Comparison of ENCODE assay signal across 9 cellular contexts in the genomic region with DNA sequence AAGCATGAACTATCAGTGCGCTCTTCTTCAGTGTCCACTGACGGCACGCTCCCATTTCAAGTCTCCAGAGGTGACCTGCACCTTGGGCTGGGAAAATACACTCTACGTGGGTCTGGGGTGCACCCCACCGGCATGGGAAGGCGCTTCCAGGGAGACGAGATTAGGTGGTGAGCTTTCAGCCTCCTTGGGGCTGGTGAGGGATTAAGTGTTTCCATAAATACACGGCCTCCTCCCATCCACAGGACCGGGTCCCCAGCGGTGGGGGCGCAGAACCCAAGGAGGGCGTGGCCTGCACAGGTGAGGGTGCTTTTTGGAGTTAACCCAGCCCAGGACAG. TPM values are rescaled to one million over a fixed set of nuclear protein-coding genes. Genes with fewer than 3 reads are reported as not detected.
DNase-seq lines count a peak whose midpoint lies in the region; ATAC-seq, FAIRE-seq and TF ChIP-seq lines count a peak whose summit lies in the region.
"Had no signal": no experiment of that assay in that cellular context is flagged by ENCODE, and none has a peak within 500 bp of the region (broad histone marks: within the 10 kb centered on the region; RNA-seq: fewer than 3 reads in every experiment).

No MANE protein-coding gene starts in this region.

- no peaks in the 10 kb centered on the region for H3K9me3 Mint-ChIP-seq in naive B cell
- H3K9me3 Mint-ChIP-seq: activated CD4-positive, alpha-beta T cell treated with anti-CD3 and anti-CD28 coated beads, Interleukin-2, amount 10 ng/mL, durations not matched to agents 24 days and 14 days had no signal

- no peak for FAIRE-seq in D721Med (lab: Jason Lieb, UNC)
- FAIRE-seq in urothelium cell line (lab: Jason Lieb, UNC) = no peak

- no peaks in the 10 kb centered on the region for H3K36me3 ChIP-seq in HEK293 (ENCODE audit: control insufficient read depth in 2 of 2, insufficient read depth in 1 of 2, low read length in 2 of 2)

- H3K4me3 Mint-ChIP-seq in naive B cell = peak overlapping the region; percentile 94 to 99 (median 96)

- no peaks in the 10 kb centered on the region for H3K36me3 Mint-ChIP-seq in naive B cell

- H3K4me3 ChIP-seq in AG04449 (ENCODE audit: low read depth, low read length) (peak overlapping the region; percentile 61), HEK293 (ENCODE audit: low read depth, low read length) (no peak overlapping the region), cardiac fibroblast (replicated peaks in 1 of 2; ENCODE audit: low read depth in 2 of 2, low read length in 2 of 2) (peak overlapping the region; percentile 59 to 62)

- H3K27ac ChIP-seq in HEK293 (ENCODE audit: extremely low read depth, low read depth, low read length) = no peak overlapping the region

- no peak for TF ChIP-seq CTCF in AG04449 (IDR thresholded peaks at IDR 0.05; ENCODE audit: insufficient read depth, low read length, missing control alignments)
- no peak for TF ChIP-seq CTCF in HEK293 (tag by site-specific recombination; IDR thresholded peaks at IDR 0.05)
- no peak for TF ChIP-seq CTCF in cardiac fibroblast (IDR thresholded peaks at IDR 0.05; ENCODE audit: low read depth, low read length)
- no peak for TF ChIP-seq CTCF in D721Med (IDR thresholded peaks at IDR 0.05; ENCODE audit: insufficient read depth, missing control alignments)

- peaks cover 55 to 80% (median 70%) of the 10 kb centered on the region in 3 donors for H3K4me1 Mint-ChIP-seq in naive B cell

- no peaks in the 10 kb centered on the region for H3K9me3 ChIP-seq in HEK293 (ENCODE audit: control insufficient read depth, insufficient read depth, low read depth, low read length)

- POLR2A ChIA-PET in AG04449 (lab: Yijun Ruan, JAX) = interaction anchor here (0.8 kb wide), 1 partner anchor 51 kb away, joined by 3 read pairs; no protein-coding TSS in a partner anchor
- POLR2A ChIA-PET in HEK293 (lab: Yijun Ruan, JAX) = no interaction called here

- no peaks in the 10 kb centered on the region for H3K27me3 Mint-ChIP-seq in naive B cell

- no peak for DNase-seq in AG04449 (ENCODE audit: low read depth, low spot score)
- no peak for DNase-seq in cardiac fibroblast (ENCODE audit: low read depth in 2 of 2)
- no peak for DNase-seq in naive B cell
- DNase-seq in D721Med (ENCODE audit: insufficient read length, low spot score) = no peak
- DNase-seq in GM19238 (ENCODE audit: insufficient read length, low spot score) = no peak
- no peak for DNase-seq in urothelium cell line (ENCODE audit: low spot score)
- DNase-seq: activated CD4-positive, alpha-beta T cell treated with anti-CD3 and anti-CD28 coated beads, Interleukin-2, amount 10 ng/mL, durations not matched to agents 24 days and 14 days had no signal

- no peak for ATAC-seq in naive B cell (ENCODE audit: low read depth in 2 of 2)
- no peak for ATAC-seq in HG03439 (IDR thresholded peaks at IDR 0.05; ENCODE audit: unreplicated experiment)

- peaks cover 5% of the 10 kb centered on the region; the same call in 1 of the 2 replicates for H3K4me1 ChIP-seq in HEK293 (ENCODE audit: control insufficient read depth, insufficient read depth, low read length)

- CTCF ChIA-PET in AG04449 (lab: Yijun Ruan, JAX) = interaction anchor here (1.1 to 1.2 kb wide), 2 partner anchors 12 to 32 kb away, joined by 3 read pairs; no protein-coding TSS in a partner anchor
- CTCF ChIA-PET in HEK293 (lab: Yijun Ruan, JAX) = no interaction called here

- H3K27ac Mint-ChIP-seq in naive B cell = peak overlapping the region in 3 of 6 donors; percentile 87 to 97 (median 90)
- H3K27ac Mint-ChIP-seq: activated CD4-positive, alpha-beta T cell treated with anti-CD3 and anti-CD28 coated beads, Interleukin-2, amount 10 ng/mL, durations not matched to agents 24 days and 14 days had no signal

TF ChIP-seq in HEK293, 187 proteins besides CTCF, POLR2A, EP300 and RAD21:
- TF ChIP-seq KLF1 (tag by site-specific recombination; IDR thresholded peaks at IDR 0.05) = 0 out of 2 replicates have a peak, but pooled peaks have one; percentile 30
- TF ChIP-seq ZNF76 (tag by site-specific recombination; IDR thresholded peaks at IDR 0.05; ENCODE audit: borderline replicate concordance, low read depth) = no peak

RNA-seq across cellular contexts. Expression of a gene that starts 1.2 kb away (rescaled TPM):
- polyA plus RNA-seq in naive B cell (ENCODE audit: low read depth in 6 of 6) = 100 to 1,000 TPM; 106 to 243 (median 143) TPM

RNA-seq across cellular contexts. Expression of a gene that starts 49.7 kb away (rescaled TPM):
- 10 to 100 TPM; 18.8 to 27.7 (median 21.5) TPM for polyA plus RNA-seq in naive B cell (ENCODE audit: low read depth in 6 of 6)

RNA-seq across cellular contexts. Expression of a gene that starts 49.8 kb away (rescaled TPM):
- 1,000 to 10,000 TPM in 5 of 6 donors, 100 to 1,000 TPM in 1; 943 to 1,321 (median 1,168) TPM for polyA plus RNA-seq in naive B cell (ENCODE audit: low read depth in 6 of 6)
